ENCODE assay signal across 8 cellular contexts in genomic region chr20:17968366-17969275, GRCh38. TPM values are rescaled to one million over a fixed set of nuclear protein-coding genes. Genes with fewer than 3 reads are reported as not detected.
DNase-seq lines count a peak whose midpoint lies in the region; ATAC-seq and TF ChIP-seq lines count a peak whose summit lies in the region.

TSS of gene MGME1 (plus strand) at chr20:17969018. CDS start at chr20:17969860, 842 bp downstream.
TSS of gene SNX5 (minus strand) at chr20:17968794. CDS start at chr20:17968425, 369 bp downstream.

- peaks cover 32% of the 10 kb centered on the region for H4K20me1 ChIP-seq in SK-N-SH (ENCODE audit: insufficient read depth)

- H3K9me3 ChIP-seq in SK-N-SH, result no peaks in the 10 kb centered on the region

- peaks cover 32% of the 10 kb centered on the region in 2 experiments; a peak in 3 of 4 replicates for H3K4me1 ChIP-seq in SK-N-SH (ENCODE audit: control insufficient read depth in 1 of 2, insufficient read depth in 2 of 2, low read depth in 1 of 2, low read length in 1 of 2)

- TF ChIP-seq EP300 in SK-N-SH (IDR thresholded peaks at IDR 0.05; ENCODE audit: borderline replicate concordance in 1 of 2, low read depth in 1 of 2, low read length in 1 of 2), result peak in 1 of 2 experiments; percentile 4; a peak in 2 of 4 replicates

- ATAC-seq in HG02571 (IDR thresholded peaks at IDR 0.05; ENCODE audit: unreplicated experiment), result peak; percentile 75

- H3K9ac ChIP-seq in SK-N-SH, result peak within 1 kb of the TSS; percentile 97

- POLR2A ChIA-PET in SK-N-SH (lab: Yijun Ruan, JAX), result interaction anchor here (0.7 to 1.6 kb wide), 4 partner anchors 10 to 322 kb away, joined by 3 to 5 read pairs (median 3); no protein-coding TSS in a partner anchor

- DNase-seq in GM04504 (ENCODE audit: low read depth) (peak; percentile 99), NCI-H1048 (lab: John Stamatoyannopoulos, UW) (peak; percentile 95), SK-N-SH (peak; percentile 95), germinal center (ENCODE audit: low spot score) (peak; percentile 96), non-pigmented ciliary epithelial cell (ENCODE audit: low read depth) (peak; percentile 94), superior temporal gyrus (ENCODE audit: extremely low spot score) (peak; percentile 99)
- DNase-seq in activated naive CD4-positive, alpha-beta T cell treated with anti-CD3 and anti-CD28 coated beads, Interleukin-2, amount 50 U/mL, for 16 hours, result peak; percentile 100

- under 1% methylated on average over 40 of the region's 96 CpGs for WGBS in SK-N-SH (ENCODE audit: low lambda C conversion rate)

- peaks cover 92% of the 10 kb centered on the region for H3K79me2 ChIP-seq in SK-N-SH (ENCODE audit: insufficient read depth)

- peak within 1 kb of the TSS; percentile 74 to 99 for H3K4me3 ChIP-seq in SK-N-SH (ENCODE audit: low read depth in 2 of 2, low read length in 1 of 2)

- peaks cover 6 to 15% of the 10 kb centered on the region in 2 experiments for H3K36me3 ChIP-seq in SK-N-SH (replicated peaks in 1 of 2; ENCODE audit: control insufficient read depth in 1 of 2, insufficient read depth in 2 of 2, low read length in 1 of 2)

- no peak for TF ChIP-seq CTCF in SK-N-SH (IDR thresholded peaks at IDR 0.05)

- TF ChIP-seq RAD21 in SK-N-SH (IDR thresholded peaks at IDR 0.05; ENCODE audit: low read length), result no peak

- no peaks in the 10 kb centered on the region for H3K27me3 ChIP-seq in SK-N-SH (ENCODE audit: insufficient read depth)

- peak within 1 kb of the TSS; percentile 86 for H3K4me2 ChIP-seq in SK-N-SH

- H3K9me2 ChIP-seq in SK-N-SH, result no peaks in the 10 kb centered on the region

- H2AFZ ChIP-seq in SK-N-SH (ENCODE audit: low read depth), result peak within 1 kb of the TSS; percentile 80; the same call in 1 of the 2 replicates

- H3F3A ChIP-seq in SK-N-SH (replicated peaks; ENCODE audit: insufficient read depth), result peaks cover 23% of the 10 kb centered on the region

- peak within 1 kb of the TSS; percentile 96 to 100 for H3K27ac ChIP-seq in SK-N-SH (ENCODE audit: low read depth in 2 of 2, low read length in 1 of 2)

- CTCF ChIA-PET in SK-N-SH (lab: Yijun Ruan, JAX), result interaction anchor here (0.9 to 2.3 kb wide), 8 partner anchors 10 to 171 kb away, joined by 3 to 11 read pairs (median 4); no protein-coding TSS in a partner anchor

TF ChIP-seq in SK-N-SH, 30 proteins besides CTCF, POLR2A, EP300 and RAD21 (continues in another document):
- peak; percentile 99 for TF ChIP-seq ZBTB33 (IDR thresholded peaks at IDR 0.05; ENCODE audit: borderline replicate concordance, low read depth)
- peak; percentile 99 for TF ChIP-seq CHD2 (IDR thresholded peaks at IDR 0.05; ENCODE audit: low read length, partially characterized antibody)
- no peak for TF ChIP-seq GATA2 (CRISPR knock-in tag; IDR thresholded peaks at IDR 0.05)
- TF ChIP-seq USF2 (IDR thresholded peaks at IDR 0.05; ENCODE audit: borderline replicate concordance, low read depth, low read length), result peak; percentile 42; the same call in 1 of the 2 replicates
- TF ChIP-seq TAF1 (IDR thresholded peaks at IDR 0.05; ENCODE audit: borderline replicate concordance, low read depth, low read length), result peak; percentile 72; the same call in 1 of the 2 replicates
- TF ChIP-seq SMC3 (IDR thresholded peaks at IDR 0.05; ENCODE audit: low read depth, low read length), result no peak
- no peak for TF ChIP-seq TEAD4 (IDR thresholded peaks at IDR 0.05; ENCODE audit: borderline replicate concordance, insufficient read depth)
- no peak for TF ChIP-seq PBX3 (IDR thresholded peaks at IDR 0.05)
- peak; percentile 62; the same call in 1 of the 2 replicates for TF ChIP-seq SIN3A (IDR thresholded peaks at IDR 0.05; ENCODE audit: borderline replicate concordance, low read depth, low read length)
- peak; percentile 65 for TF ChIP-seq ELF1 (IDR thresholded peaks at IDR 0.05)
- TF ChIP-seq FOSL2 (IDR thresholded peaks at IDR 0.05; ENCODE audit: borderline replicate concordance, low read depth), result no peak
- peak; percentile 97 for TF ChIP-seq POLR2AphosphoS5 (IDR thresholded peaks at IDR 0.05; ENCODE audit: low read depth, low read length)
- TF ChIP-seq GABPA (IDR thresholded peaks at IDR 0.05; ENCODE audit: low read depth), result peak; percentile 54; the same call in 1 of the 2 replicates
- TF ChIP-seq USF1 (IDR thresholded peaks at IDR 0.05; ENCODE audit: borderline replicate concordance, low read depth), result peak; percentile 91
- TF ChIP-seq NRF1 (IDR thresholded peaks at IDR 0.05; ENCODE audit: low read depth, low read length), result peak; percentile 36; the same call in 1 of the 2 replicates
- TF ChIP-seq FOXM1 (IDR thresholded peaks at IDR 0.05; ENCODE audit: low read depth), result peak; percentile 61
- peak; percentile 96 for TF ChIP-seq MAX (IDR thresholded peaks at IDR 0.05; ENCODE audit: low read depth)
- TF ChIP-seq YY1 (IDR thresholded peaks at IDR 0.05; ENCODE audit: low read depth), result peak; percentile 98
- no peak for TF ChIP-seq IRF3 (IDR thresholded peaks at IDR 0.05; ENCODE audit: low read depth, low read length)
- no peak for TF ChIP-seq EZH2phosphoT487 (IDR thresholded peaks at IDR 0.05; ENCODE audit: borderline replicate concordance, low read depth)

RNA-seq across cellular contexts. Expression of gene MGME1, which starts in this region (rescaled TPM):
- polyA plus RNA-seq in SK-N-SH (2012; rRNA removed), result 7.9 and 10.2 TPM in 2 replicates
- polyA plus RNA-seq in SK-N-SH (2012; cell fraction: cytosol; rRNA removed), result 9.4 and 9.5 TPM in 2 replicates
- polyA plus RNA-seq in SK-N-SH (2012; cell fraction: nucleus; rRNA removed), result 10.4 and 14.2 TPM in 2 replicates

RNA-seq across cellular contexts. Expression of gene SNX5, which starts in this region (rescaled TPM):
- 69.2 and 76.2 TPM in 2 replicates for polyA plus RNA-seq in SK-N-SH (2012; rRNA removed)
- 54.8 and 71.2 TPM in 2 replicates for polyA plus RNA-seq in SK-N-SH (2012; cell fraction: cytosol; rRNA removed)
- polyA plus RNA-seq in SK-N-SH (2012; cell fraction: nucleus; rRNA removed), result 141 and 175 TPM in 2 replicates

Comparison
In these comparisons a context has a peak if more than half of its experiments do, and no peak if none do; other contexts are left out.
1. Peak in every context shown above with its lines: DNase-seq, ATAC-seq, H3K4me3 ChIP-seq and H3K27ac ChIP-seq.